Comparison of ENCODE assay signal across 1 cellular context in the genomic region with DNA sequence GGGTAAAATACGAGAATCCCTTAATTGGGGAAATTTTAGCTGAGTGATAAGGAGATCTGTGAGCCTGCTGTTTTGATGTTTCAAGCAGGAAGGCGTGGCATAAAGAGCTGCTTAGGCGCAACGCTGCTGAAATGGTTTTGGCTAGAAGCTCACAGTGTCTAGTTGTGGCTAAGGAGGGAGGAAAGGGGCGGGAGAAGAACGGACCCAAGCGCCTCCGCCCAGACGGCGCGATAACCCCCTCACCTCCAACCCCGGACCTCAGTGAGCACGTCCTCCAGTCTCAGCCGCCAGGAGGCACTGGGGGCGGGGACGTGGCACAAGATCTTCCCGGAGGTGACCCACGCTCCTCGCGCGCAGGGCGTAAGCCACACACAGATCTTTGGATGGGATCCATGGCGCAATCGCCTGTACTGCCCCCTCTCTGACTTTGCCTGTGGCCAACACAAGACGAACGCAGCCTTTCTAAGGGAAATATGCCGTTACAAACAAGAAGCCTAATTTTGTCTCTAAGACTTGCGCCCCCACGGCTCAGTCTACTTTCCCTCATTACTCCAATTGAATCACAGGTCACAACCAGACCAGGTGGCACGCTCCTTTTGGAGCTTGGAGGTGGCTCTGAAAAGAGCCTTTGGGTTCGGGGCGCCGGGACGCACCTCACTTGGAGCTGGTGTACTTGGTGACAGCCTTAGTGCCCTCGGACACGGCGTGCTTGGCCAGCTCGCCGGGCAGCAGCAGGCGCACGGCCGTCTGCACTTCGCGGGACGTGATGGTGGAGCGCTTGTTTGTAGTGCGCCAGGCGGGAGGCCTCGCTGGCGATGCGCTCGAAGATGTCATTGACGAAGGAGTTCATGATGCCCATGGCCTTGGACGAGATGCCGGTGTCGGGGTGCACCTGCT.
TF ChIP-seq lines count a peak whose summit lies in the region.

No MANE protein-coding gene starts in this region.

TF ChIP-seq in K562, 482 proteins besides CTCF, POLR2A, EP300 and RAD21 (continued from another document):
- TF ChIP-seq, protein P1, sequence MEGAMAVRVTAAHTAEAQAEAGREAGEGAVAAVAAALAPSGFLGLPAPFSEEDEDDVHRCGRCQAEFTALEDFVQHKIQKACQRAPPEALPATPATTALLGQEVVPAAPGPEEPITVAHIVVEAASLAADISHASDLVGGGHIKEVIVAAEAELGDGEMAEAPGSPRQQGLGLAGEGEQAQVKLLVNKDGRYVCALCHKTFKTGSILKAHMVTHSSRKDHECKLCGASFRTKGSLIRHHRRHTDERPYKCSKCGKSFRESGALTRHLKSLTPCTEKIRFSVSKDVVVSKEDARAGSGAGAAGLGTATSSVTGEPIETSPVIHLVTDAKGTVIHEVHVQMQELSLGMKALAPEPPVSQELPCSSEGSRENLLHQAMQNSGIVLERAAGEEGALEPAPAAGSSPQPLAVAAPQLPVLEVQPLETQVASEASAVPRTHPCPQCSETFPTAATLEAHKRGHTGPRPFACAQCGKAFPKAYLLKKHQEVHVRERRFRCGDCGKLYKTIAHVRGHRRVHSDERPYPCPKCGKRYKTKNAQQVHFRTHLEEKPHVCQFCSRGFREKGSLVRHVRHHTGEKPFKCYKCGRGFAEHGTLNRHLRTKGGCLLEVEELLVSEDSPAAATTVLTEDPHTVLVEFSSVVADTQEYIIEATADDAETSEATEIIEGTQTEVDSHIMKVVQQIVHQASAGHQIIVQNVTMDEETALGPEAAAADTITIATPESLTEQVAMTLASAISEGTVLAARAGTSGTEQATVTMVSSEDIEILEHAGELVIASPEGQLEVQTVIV (CRISPR knock-in tag; IDR thresholded peaks at IDR 0.05; ENCODE audit: borderline replicate concordance) = no peak
- TF ChIP-seq C11orf30 (IDR thresholded peaks at IDR 0.05; ENCODE audit: low read depth) (peak; percentile 56; the same call in 1 of the 2 replicates), TBL1XR1 (IDR thresholded peaks at IDR 0.05; ENCODE audit: low read length in 2 of 2) (peak in 1 of 2 experiments; percentile 57; a peak in 2 of 4 replicates), ZNF165 (CRISPR knock-in tag; IDR thresholded peaks at IDR 0.05; ENCODE audit: borderline replicate concordance) (no peak), PYGO2 (tag; IDR thresholded peaks at IDR 0.05) (no peak), TARDBP (IDR thresholded peaks at IDR 0.05) (peak; percentile 94), YY1 (IDR thresholded peaks at IDR 0.05; ENCODE audit: borderline replicate concordance in 1 of 3, control insufficient read depth in 1 of 3, extremely low read depth in 1 of 3, insufficient read depth in 3 of 3, insufficient read length in 1 of 3, insufficient replicate concordance in 2 of 3, low read depth in 1 of 3, low read length in 2 of 3) (peak in 2 of 3 experiments; percentile 15 to 43)
- TF ChIP-seq, protein P2, sequence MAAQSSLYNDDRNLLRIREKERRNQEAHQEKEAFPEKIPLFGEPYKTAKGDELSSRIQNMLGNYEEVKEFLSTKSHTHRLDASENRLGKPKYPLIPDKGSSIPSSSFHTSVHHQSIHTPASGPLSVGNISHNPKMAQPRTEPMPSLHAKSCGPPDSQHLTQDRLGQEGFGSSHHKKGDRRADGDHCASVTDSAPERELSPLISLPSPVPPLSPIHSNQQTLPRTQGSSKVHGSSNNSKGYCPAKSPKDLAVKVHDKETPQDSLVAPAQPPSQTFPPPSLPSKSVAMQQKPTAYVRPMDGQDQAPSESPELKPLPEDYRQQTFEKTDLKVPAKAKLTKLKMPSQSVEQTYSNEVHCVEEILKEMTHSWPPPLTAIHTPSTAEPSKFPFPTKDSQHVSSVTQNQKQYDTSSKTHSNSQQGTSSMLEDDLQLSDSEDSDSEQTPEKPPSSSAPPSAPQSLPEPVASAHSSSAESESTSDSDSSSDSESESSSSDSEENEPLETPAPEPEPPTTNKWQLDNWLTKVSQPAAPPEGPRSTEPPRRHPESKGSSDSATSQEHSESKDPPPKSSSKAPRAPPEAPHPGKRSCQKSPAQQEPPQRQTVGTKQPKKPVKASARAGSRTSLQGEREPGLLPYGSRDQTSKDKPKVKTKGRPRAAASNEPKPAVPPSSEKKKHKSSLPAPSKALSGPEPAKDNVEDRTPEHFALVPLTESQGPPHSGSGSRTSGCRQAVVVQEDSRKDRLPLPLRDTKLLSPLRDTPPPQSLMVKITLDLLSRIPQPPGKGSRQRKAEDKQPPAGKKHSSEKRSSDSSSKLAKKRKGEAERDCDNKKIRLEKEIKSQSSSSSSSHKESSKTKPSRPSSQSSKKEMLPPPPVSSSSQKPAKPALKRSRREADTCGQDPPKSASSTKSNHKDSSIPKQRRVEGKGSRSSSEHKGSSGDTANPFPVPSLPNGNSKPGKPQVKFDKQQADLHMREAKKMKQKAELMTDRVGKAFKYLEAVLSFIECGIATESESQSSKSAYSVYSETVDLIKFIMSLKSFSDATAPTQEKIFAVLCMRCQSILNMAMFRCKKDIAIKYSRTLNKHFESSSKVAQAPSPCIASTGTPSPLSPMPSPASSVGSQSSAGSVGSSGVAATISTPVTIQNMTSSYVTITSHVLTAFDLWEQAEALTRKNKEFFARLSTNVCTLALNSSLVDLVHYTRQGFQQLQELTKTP (IDR thresholded peaks at IDR 0.05; ENCODE audit: low read depth in 1 of 2, partially characterized antibody in 2 of 2) = peak; percentile 42 to 83
- TF ChIP-seq, protein P3, sequence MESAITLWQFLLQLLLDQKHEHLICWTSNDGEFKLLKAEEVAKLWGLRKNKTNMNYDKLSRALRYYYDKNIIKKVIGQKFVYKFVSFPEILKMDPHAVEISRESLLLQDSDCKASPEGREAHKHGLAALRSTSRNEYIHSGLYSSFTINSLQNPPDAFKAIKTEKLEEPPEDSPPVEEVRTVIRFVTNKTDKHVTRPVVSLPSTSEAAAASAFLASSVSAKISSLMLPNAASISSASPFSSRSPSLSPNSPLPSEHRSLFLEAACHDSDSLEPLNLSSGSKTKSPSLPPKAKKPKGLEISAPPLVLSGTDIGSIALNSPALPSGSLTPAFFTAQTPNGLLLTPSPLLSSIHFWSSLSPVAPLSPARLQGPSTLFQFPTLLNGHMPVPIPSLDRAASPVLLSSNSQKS (CRISPR knock-in tag; IDR thresholded peaks at IDR 0.05) = no peak
TF ChIP-seq in K562: peak in this region for 163.
